In the genomic region with DNA sequence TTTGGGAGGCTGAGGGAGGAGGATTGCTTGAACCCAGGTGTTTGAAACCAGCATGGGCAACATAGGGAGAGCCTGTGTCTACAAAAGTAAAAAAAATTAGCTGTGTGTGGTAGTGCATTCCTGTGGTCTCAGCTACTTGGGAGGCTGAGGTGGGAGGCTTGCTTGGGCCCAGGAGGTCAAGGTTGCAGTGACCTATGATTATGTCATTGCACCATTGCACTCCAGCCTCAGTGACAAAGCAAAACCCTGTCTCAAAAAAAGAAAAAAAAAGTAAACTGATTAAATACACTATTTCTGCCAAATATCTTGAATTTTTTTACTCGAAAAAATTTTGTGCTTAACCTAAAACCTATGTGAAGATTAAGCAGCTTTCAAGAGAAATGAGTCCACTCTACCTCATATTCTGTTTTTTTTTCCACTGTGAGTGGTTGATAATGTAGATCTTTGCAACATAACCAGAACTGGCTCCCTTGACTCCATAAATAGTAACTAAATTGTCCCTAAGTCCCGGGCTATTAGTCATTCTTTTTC, we compare ENCODE assay signal across 1 cellular context.
TF ChIP-seq lines count a peak whose summit lies in the region.

No MANE protein-coding gene starts in this region.

TF ChIP-seq in HepG2, 621 proteins besides CTCF, POLR2A, EP300 and RAD21 (continued from another document and continues in another):
- TF ChIP-seq, protein P1, sequence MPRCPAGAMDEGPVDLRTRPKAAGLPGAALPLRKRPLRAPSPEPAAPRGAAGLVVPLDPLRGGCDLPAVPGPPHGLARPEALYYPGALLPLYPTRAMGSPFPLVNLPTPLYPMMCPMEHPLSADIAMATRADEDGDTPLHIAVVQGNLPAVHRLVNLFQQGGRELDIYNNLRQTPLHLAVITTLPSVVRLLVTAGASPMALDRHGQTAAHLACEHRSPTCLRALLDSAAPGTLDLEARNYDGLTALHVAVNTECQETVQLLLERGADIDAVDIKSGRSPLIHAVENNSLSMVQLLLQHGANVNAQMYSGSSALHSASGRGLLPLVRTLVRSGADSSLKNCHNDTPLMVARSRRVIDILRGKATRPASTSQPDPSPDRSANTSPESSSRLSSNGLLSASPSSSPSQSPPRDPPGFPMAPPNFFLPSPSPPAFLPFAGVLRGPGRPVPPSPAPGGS (CRISPR knock-in tag; IDR thresholded peaks at IDR 0.05): no peak
- no peak for TF ChIP-seq ZNF292 (CRISPR knock-in tag; IDR thresholded peaks at IDR 0.05; ENCODE audit: borderline replicate concordance, low read depth)
- peak; percentile 39; the same call in 1 of the 2 replicates for TF ChIP-seq RXRB (CRISPR knock-in tag; IDR thresholded peaks at IDR 0.05; ENCODE audit: borderline replicate concordance)
- no peak for TF ChIP-seq ZNF605 (CRISPR knock-in tag; IDR thresholded peaks at IDR 0.05)
- TF ChIP-seq HOXA3 (CRISPR knock-in tag; IDR thresholded peaks at IDR 0.05): no peak
- TF ChIP-seq THYN1 (CRISPR knock-in tag; IDR thresholded peaks at IDR 0.05; ENCODE audit: borderline replicate concordance, low read depth): no peak
- no peak for TF ChIP-seq SRF (IDR thresholded peaks at IDR 0.05; ENCODE audit: low read depth, low read length)
- TF ChIP-seq ISL2 (CRISPR knock-in tag; IDR thresholded peaks at IDR 0.05): no peak
- TF ChIP-seq, protein P2, sequence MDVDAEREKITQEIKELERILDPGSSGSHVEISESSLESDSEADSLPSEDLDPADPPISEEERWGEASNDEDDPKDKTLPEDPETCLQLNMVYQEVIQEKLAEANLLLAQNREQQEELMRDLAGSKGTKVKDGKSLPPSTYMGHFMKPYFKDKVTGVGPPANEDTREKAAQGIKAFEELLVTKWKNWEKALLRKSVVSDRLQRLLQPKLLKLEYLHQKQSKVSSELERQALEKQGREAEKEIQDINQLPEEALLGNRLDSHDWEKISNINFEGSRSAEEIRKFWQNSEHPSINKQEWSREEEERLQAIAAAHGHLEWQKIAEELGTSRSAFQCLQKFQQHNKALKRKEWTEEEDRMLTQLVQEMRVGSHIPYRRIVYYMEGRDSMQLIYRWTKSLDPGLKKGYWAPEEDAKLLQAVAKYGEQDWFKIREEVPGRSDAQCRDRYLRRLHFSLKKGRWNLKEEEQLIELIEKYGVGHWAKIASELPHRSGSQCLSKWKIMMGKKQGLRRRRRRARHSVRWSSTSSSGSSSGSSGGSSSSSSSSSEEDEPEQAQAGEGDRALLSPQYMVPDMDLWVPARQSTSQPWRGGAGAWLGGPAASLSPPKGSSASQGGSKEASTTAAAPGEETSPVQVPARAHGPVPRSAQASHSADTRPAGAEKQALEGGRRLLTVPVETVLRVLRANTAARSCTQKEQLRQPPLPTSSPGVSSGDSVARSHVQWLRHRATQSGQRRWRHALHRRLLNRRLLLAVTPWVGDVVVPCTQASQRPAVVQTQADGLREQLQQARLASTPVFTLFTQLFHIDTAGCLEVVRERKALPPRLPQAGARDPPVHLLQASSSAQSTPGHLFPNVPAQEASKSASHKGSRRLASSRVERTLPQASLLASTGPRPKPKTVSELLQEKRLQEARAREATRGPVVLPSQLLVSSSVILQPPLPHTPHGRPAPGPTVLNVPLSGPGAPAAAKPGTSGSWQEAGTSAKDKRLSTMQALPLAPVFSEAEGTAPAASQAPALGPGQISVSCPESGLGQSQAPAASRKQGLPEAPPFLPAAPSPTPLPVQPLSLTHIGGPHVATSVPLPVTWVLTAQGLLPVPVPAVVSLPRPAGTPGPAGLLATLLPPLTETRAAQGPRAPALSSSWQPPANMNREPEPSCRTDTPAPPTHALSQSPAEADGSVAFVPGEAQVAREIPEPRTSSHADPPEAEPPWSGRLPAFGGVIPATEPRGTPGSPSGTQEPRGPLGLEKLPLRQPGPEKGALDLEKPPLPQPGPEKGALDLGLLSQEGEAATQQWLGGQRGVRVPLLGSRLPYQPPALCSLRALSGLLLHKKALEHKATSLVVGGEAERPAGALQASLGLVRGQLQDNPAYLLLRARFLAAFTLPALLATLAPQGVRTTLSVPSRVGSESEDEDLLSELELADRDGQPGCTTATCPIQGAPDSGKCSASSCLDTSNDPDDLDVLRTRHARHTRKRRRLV (CRISPR knock-in tag; IDR thresholded peaks at IDR 0.05): no peak
- no peak for TF ChIP-seq SOX13 (IDR thresholded peaks at IDR 0.05)
- 0 out of 4 replicates have a peak, but pooled peaks of 1 of the 2 experiments have one; percentile 34 for TF ChIP-seq SOX13 (CRISPR knock-in tag; conservative IDR thresholded peaks at IDR 0.05 in 1 of 2, IDR thresholded peaks at IDR 0.05 in 1 of 2)
- no peak for TF ChIP-seq ZFP36L2 (CRISPR knock-in tag; IDR thresholded peaks at IDR 0.05)
- no peak for TF ChIP-seq HMGA1 (CRISPR knock-in tag; conservative IDR thresholded peaks at IDR 0.05)
- TF ChIP-seq, protein P3, sequence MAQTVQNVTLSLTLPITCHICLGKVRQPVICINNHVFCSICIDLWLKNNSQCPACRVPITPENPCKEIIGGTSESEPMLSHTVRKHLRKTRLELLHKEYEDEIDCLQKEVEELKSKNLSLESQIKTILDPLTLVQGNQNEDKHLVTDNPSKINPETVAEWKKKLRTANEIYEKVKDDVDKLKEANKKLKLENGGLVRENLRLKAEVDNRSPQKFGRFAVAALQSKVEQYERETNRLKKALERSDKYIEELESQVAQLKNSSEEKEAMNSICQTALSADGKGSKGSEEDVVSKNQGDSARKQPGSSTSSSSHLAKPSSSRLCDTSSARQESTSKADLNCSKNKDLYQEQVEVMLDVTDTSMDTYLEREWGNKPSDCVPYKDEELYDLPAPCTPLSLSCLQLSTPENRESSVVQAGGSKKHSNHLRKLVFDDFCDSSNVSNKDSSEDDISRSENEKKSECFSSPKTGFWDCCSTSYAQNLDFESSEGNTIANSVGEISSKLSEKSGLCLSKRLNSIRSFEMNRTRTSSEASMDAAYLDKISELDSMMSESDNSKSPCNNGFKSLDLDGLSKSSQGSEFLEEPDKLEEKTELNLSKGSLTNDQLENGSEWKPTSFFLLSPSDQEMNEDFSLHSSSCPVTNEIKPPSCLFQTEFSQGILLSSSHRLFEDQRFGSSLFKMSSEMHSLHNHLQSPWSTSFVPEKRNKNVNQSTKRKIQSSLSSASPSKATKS (CRISPR knock-in tag; IDR thresholded peaks at IDR 0.05): no peak
- no peak for TF ChIP-seq ATM (IDR thresholded peaks at IDR 0.05; ENCODE audit: borderline replicate concordance)
- TF ChIP-seq HNRNPUL1 (IDR thresholded peaks at IDR 0.05; ENCODE audit: low read depth, low read length): no peak
- TF ChIP-seq RFX3 (CRISPR knock-in tag; IDR thresholded peaks at IDR 0.05): no peak
- TF ChIP-seq NCOA2 (CRISPR knock-in tag; IDR thresholded peaks at IDR 0.05): peak; percentile 58
- TF ChIP-seq ZBTB38 (CRISPR knock-in tag; IDR thresholded peaks at IDR 0.05): no peak
- TF ChIP-seq, protein P4, sequence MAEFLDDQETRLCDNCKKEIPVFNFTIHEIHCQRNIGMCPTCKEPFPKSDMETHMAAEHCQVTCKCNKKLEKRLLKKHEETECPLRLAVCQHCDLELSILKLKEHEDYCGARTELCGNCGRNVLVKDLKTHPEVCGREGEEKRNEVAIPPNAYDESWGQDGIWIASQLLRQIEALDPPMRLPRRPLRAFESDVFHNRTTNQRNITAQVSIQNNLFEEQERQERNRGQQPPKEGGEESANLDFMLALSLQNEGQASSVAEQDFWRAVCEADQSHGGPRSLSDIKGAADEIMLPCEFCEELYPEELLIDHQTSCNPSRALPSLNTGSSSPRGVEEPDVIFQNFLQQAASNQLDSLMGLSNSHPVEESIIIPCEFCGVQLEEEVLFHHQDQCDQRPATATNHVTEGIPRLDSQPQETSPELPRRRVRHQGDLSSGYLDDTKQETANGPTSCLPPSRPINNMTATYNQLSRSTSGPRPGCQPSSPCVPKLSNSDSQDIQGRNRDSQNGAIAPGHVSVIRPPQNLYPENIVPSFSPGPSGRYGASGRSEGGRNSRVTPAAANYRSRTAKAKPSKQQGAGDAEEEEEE (CRISPR knock-in tag; IDR thresholded peaks at IDR 0.05; ENCODE audit: borderline replicate concordance): no peak
- no peak for TF ChIP-seq ZNF547 (CRISPR knock-in tag; IDR thresholded peaks at IDR 0.05)
- TF ChIP-seq, protein P5, sequence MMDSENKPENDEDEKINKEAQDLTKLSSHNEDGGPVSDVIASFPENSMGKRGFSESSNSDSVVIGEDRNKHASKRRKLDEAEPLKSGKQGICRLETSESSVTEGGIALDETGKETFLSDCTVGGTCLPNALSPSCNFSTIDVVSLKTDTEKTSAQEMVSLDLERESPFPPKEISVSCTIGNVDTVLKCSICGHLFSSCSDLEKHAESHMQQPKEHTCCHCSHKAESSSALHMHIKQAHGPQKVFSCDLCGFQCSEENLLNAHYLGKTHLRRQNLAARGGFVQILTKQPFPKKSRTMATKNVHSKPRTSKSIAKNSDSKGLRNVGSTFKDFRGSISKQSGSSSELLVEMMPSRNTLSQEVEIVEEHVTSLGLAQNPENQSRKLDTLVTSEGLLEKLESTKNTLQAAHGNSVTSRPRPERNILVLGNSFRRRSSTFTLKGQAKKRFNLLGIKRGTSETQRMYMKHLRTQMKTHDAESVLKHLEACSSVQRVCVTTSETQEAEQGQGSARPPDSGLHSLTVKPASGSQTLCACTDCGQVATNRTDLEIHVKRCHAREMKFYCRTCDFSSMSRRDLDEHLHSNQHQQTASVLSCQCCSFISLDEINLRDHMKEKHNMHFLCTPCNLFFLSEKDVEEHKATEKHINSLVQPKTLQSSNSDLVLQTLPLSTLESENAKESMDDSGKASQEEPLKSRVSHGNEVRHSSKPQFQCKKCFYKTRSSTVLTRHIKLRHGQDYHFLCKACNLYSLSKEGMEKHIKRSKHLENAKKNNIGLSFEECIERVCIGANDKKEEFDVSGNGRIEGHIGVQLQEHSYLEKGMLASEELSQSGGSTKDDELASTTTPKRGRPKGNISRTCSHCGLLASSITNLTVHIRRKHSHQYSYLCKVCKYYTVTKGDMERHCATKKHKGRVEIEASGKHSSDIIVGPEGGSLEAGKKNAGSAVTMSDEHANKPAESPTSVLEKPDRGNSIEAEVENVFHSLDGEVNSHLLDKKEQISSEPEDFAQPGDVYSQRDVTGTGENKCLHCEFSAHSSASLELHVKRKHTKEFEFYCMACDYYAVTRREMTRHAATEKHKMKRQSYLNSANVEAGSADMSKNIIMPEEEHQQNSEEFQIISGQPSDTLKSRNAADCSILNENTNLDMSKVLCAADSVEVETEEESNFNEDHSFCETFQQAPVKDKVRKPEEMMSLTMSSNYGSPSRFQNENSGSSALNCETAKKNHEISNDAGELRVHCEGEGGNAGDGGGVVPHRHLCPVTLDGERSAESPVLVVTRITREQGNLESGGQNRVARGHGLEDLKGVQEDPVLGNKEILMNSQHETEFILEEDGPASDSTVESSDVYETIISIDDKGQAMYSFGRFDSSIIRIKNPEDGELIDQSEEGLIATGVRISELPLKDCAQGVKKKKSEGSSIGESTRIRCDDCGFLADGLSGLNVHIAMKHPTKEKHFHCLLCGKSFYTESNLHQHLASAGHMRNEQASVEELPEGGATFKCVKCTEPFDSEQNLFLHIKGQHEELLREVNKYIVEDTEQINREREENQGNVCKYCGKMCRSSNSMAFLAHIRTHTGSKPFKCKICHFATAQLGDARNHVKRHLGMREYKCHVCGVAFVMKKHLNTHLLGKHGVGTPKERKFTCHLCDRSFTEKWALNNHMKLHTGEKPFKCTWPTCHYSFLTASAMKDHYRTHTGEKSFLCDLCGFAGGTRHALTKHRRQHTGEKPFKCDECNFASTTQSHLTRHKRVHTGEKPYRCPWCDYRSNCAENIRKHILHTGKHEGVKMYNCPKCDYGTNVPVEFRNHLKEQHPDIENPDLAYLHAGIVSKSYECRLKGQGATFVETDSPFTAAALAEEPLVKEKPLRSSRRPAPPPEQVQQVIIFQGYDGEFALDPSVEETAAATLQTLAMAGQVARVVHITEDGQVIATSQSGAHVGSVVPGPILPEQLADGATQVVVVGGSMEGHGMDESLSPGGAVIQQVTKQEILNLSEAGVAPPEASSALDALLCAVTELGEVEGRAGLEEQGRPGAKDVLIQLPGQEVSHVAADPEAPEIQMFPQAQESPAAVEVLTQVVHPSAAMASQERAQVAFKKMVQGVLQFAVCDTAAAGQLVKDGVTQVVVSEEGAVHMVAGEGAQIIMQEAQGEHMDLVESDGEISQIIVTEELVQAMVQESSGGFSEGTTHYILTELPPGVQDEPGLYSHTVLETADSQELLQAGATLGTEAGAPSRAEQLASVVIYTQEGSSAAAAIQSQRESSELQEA (CRISPR knock-in tag; IDR thresholded peaks at IDR 0.05; ENCODE audit: not compliant biosample characterization): no peak
- TF ChIP-seq ZNF460 (CRISPR knock-in tag; IDR thresholded peaks at IDR 0.05; ENCODE audit: borderline replicate concordance): no peak
- TF ChIP-seq, protein P6, sequence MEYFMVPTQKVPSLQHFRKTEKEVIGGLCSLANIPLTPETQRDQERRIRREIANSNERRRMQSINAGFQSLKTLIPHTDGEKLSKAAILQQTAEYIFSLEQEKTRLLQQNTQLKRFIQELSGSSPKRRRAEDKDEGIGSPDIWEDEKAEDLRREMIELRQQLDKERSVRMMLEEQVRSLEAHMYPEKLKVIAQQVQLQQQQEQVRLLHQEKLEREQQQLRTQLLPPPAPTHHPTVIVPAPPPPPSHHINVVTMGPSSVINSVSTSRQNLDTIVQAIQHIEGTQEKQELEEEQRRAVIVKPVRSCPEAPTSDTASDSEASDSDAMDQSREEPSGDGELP (IDR thresholded peaks at IDR 0.05; ENCODE audit: borderline replicate concordance, low read depth): no peak
- TF ChIP-seq, protein P7, sequence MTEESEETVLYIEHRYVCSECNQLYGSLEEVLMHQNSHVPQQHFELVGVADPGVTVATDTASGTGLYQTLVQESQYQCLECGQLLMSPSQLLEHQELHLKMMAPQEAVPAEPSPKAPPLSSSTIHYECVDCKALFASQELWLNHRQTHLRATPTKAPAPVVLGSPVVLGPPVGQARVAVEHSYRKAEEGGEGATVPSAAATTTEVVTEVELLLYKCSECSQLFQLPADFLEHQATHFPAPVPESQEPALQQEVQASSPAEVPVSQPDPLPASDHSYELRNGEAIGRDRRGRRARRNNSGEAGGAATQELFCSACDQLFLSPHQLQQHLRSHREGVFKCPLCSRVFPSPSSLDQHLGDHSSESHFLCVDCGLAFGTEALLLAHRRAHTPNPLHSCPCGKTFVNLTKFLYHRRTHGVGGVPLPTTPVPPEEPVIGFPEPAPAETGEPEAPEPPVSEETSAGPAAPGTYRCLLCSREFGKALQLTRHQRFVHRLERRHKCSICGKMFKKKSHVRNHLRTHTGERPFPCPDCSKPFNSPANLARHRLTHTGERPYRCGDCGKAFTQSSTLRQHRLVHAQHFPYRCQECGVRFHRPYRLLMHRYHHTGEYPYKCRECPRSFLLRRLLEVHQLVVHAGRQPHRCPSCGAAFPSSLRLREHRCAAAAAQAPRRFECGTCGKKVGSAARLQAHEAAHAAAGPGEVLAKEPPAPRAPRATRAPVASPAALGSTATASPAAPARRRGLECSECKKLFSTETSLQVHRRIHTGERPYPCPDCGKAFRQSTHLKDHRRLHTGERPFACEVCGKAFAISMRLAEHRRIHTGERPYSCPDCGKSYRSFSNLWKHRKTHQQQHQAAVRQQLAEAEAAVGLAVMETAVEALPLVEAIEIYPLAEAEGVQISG (CRISPR knock-in tag; IDR thresholded peaks at IDR 0.05): no peak
- no peak for TF ChIP-seq RBM39 (IDR thresholded peaks at IDR 0.05; ENCODE audit: low read depth, low read length, poor library complexity, severe bottlenecking)
- no peak for TF ChIP-seq ZNF614 (CRISPR knock-in tag; IDR thresholded peaks at IDR 0.05; ENCODE audit: borderline replicate concordance)
- TF ChIP-seq ELF3 (CRISPR knock-in tag; IDR thresholded peaks at IDR 0.05): no peak
- TF ChIP-seq ZC3H4 (CRISPR knock-in tag; IDR thresholded peaks at IDR 0.05; ENCODE audit: borderline replicate concordance): no peak
- no peak for TF ChIP-seq RELA (CRISPR knock-in tag; IDR thresholded peaks at IDR 0.05)
- TF ChIP-seq ZNF766 (CRISPR knock-in tag; IDR thresholded peaks at IDR 0.05; ENCODE audit: borderline replicate concordance): no peak
- no peak for TF ChIP-seq XBP1 (CRISPR knock-in tag; IDR thresholded peaks at IDR 0.05)
- TF ChIP-seq ESRRA (CRISPR knock-in tag; IDR thresholded peaks at IDR 0.05; ENCODE audit: low read depth): no peak
- no peak for TF ChIP-seq ZNF530 (CRISPR knock-in tag; IDR thresholded peaks at IDR 0.05; ENCODE audit: low read depth)
- TF ChIP-seq SPEN (CRISPR knock-in tag; IDR thresholded peaks at IDR 0.05; ENCODE audit: low read depth): no peak
- no peak for TF ChIP-seq KDM3A (CRISPR knock-in tag; IDR thresholded peaks at IDR 0.05; ENCODE audit: low read depth)
